8 cellular contexts compared by ENCODE assay signal in the genomic region with DNA sequence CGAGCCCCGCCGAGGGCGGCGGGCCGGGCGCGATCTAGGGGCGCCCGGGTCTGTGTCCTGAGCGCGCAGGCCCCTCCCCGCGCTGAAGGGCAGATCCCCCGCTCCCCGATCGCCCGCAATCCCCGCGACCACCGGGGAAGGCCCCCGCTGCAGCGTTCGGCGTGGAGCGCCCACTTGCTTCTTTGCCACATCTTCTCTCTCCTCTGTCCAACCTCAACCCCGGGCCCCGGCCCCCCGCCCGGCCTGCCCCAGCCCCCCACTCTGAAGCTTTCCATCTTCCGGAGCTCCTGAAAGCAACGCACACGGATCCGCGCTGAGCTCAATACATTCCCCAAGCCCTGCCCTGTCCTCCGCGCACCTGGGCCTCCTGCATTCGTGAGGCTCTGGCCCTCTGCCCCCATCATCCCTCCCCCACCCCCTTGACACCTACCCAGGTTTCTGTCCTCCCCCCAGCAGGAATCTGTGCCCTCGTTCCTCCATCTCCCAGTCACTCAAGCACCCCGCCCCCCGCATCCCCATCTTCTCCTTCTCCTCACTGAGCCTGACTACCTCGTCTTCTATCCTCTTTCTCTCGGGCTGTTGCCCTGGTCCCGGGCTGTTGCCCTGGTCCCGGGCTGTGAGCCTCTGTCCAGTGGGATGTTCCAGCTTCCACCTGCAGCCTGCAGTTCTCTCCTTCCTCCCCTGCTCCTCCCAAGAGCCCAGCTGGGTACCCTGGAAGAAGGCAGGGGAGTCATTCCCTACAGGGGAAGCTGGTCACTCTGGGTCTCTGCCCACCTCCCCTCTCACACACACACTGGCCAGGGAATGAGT. TPM values are rescaled to one million over a fixed set of nuclear protein-coding genes. Genes with fewer than 3 reads are reported as not detected.
DNase-seq lines count a peak whose midpoint lies in the region; ATAC-seq and TF ChIP-seq lines count a peak whose summit lies in the region.

No MANE protein-coding gene starts in this region.

- H3K4me1 ChIP-seq in A673 (ENCODE audit: insufficient read depth, low read length, poor library complexity, severe bottlenecking) (peaks cover 6% of the 10 kb centered on the region), mammary epithelial cell (ENCODE audit: insufficient read depth, low read length) (peaks cover 52% of the 10 kb centered on the region), muscle layer of duodenum (ENCODE audit: control insufficient read depth in 1 of 2, insufficient read depth in 2 of 2, low read length in 2 of 2) (peaks cover 0 to 46% of the 10 kb centered on the region in 2 donors)

- peaks cover 21% of the 10 kb centered on the region for H3K79me2 ChIP-seq in mammary epithelial cell (ENCODE audit: insufficient read depth, low read length)

- no peaks in the 10 kb centered on the region for H3K9me3 Mint-ChIP-seq in HFFc6

- H3K27ac ChIP-seq in A673 (ENCODE audit: low read depth, low read length, poor library complexity, severe bottlenecking) (no peak overlapping the region), mammary epithelial cell (ENCODE audit: insufficient read depth, low read depth, low read length) (peak overlapping the region; percentile 27), muscle layer of duodenum (ENCODE audit: low read length) (peak overlapping the region; percentile 80)

- H3K4me1 Mint-ChIP-seq in HFFc6 (ENCODE audit: low read depth): peaks cover 57% of the 10 kb centered on the region

- no peak for DNase-seq in A673 (ENCODE audit: low spot score)
- DNase-seq in HFFc6: no peak
- no peak for DNase-seq in mammary epithelial cell
- no peak for DNase-seq in central memory CD4-positive, alpha-beta T cell
- DNase-seq in HCEC 1CT: no peak

- peak overlapping the region; percentile 76 for H3K4me2 ChIP-seq in mammary epithelial cell (ENCODE audit: insufficient read depth, low read depth, low read length)

- TF ChIP-seq CTCF in A673 (conservative IDR thresholded peaks at IDR 0.05; ENCODE audit: low read depth, low read length) (no peak), HFFc6 (IDR thresholded peaks at IDR 0.05) (no peak), mammary epithelial cell (conservative IDR thresholded peaks at IDR 0.05 in 1 of 2, IDR thresholded peaks at IDR 0.05 in 1 of 2; ENCODE audit: extremely low read depth in 1 of 2, insufficient read depth in 1 of 2, low read depth in 1 of 2, low read length in 2 of 2) (no peak)

- H3K9me3 ChIP-seq in A673 (ENCODE audit: low read depth, low read length, poor library complexity, severe bottlenecking) (no peaks in the 10 kb centered on the region), mammary epithelial cell (replicated peaks; ENCODE audit: insufficient read depth, low read length) (no peaks in the 10 kb centered on the region), muscle layer of duodenum (ENCODE audit: control insufficient read depth in 1 of 2, low read length in 2 of 2) (no peaks in the 10 kb centered on the region)

- peak overlapping the region; percentile 60 for H3K4me3 ChIP-seq in A673 (ENCODE audit: low read depth, low read length, poor library complexity, severe bottlenecking)
- H3K4me3 ChIP-seq in mammary epithelial cell (replicated peaks in 1 of 3; ENCODE audit: insufficient read depth in 1 of 3, low read depth in 2 of 3, low read length in 3 of 3): peak overlapping the region; percentile 40 to 63 (median 60)
- peak overlapping the region; percentile 37 to 53 for H3K4me3 ChIP-seq in muscle layer of duodenum (ENCODE audit: low read depth in 1 of 2, low read length in 2 of 2)

- in situ Hi-C loops in mammary epithelial cell (cut with MboI; ENCODE audit: low sequenced_read_pairs in 2 of 2): no loop called here

- CTCF ChIA-PET in A673 (lab: Charles Lee): interaction anchor here (0.6 kb wide), 2 partner anchors 38 to 80 kb away, joined by 4 to 6 read pairs; no protein-coding TSS in a partner anchor
- CTCF ChIA-PET in mammary epithelial cell (lab: Charles Lee; ENCODE audit: low non-redundant PET): interaction anchor here (1.0 kb wide), 1 partner anchor 8 kb away, joined by 4 read pairs; no protein-coding TSS in a partner anchor

- WGBS in mammary epithelial cell (ENCODE audit: low coverage, missing lambda C conversion rate): 0% methylated on average over 3 of the region's 45 CpGs

- no peaks in the 10 kb centered on the region for H4K20me1 ChIP-seq in mammary epithelial cell (ENCODE audit: insufficient read depth, low read length)

- POLR2A ChIA-PET in A673 (lab: Charles Lee; ENCODE audit: low non-redundant PET): interaction anchor here (0.6 kb wide), 1 partner anchor 162 kb away, joined by 4 read pairs; no protein-coding TSS in a partner anchor

- intact Hi-C loops in A673 (cut with micrococcal nuclease; ENCODE audit: unreplicated experiment): no loop called here
- intact Hi-C loops in mammary epithelial cell (cut with micrococcal nuclease): loop anchor here (5.0 kb wide), 1 partner anchor 55 kb away; a partner anchor contains a TSS

- H3K27ac Mint-ChIP-seq in HFFc6: peak overlapping the region; percentile 83

- peak overlapping the region; percentile 39 for H3K9ac ChIP-seq in mammary epithelial cell (ENCODE audit: insufficient read depth, low read length)

- H2AFZ ChIP-seq in mammary epithelial cell (ENCODE audit: low read depth, low read length): peak overlapping the region; percentile 9

- dilution Hi-C loops in mammary epithelial cell (cut with HindIII; ENCODE audit: low sequenced_read_pairs): no loop called here

- H3K4me3 Mint-ChIP-seq in HFFc6: peak overlapping the region; percentile 93

- peaks cover 13% of the 10 kb centered on the region; the same call in 1 of the 2 replicates for H3K36me3 Mint-ChIP-seq in HFFc6 (ENCODE audit: low read depth)

- no peaks in the 10 kb centered on the region for H3K27me3 ChIP-seq in A673 (replicated peaks; ENCODE audit: insufficient read depth, low read depth, low read length, poor library complexity)
- H3K27me3 ChIP-seq in mammary epithelial cell (ENCODE audit: insufficient read depth, low read length): no peaks in the 10 kb centered on the region
- peaks cover 5% of the 10 kb centered on the region for H3K27me3 ChIP-seq in muscle layer of duodenum (ENCODE audit: low read depth, low read length)

- peaks cover 1% of the 10 kb centered on the region; the same call in 1 of the 2 replicates for H3K27me3 Mint-ChIP-seq in HFFc6 (ENCODE audit: insufficient read depth)

- BruUV-seq in A673 (replicated peaks; lab: Mats Ljungman, UMichigan) (no TSS peak), mammary epithelial cell (replicated peaks; lab: Mats Ljungman, UMichigan) (no TSS peak)

- ATAC-seq in GM19328 (IDR thresholded peaks at IDR 0.05; ENCODE audit: unreplicated experiment): no peak
- no peak for ATAC-seq in GM19467 (IDR thresholded peaks at IDR 0.05; ENCODE audit: unreplicated experiment)

- no peaks in the 10 kb centered on the region for H3K36me3 ChIP-seq in A673 (ENCODE audit: insufficient read depth, low read length, poor library complexity, severe bottlenecking)
- no peaks in the 10 kb centered on the region for H3K36me3 ChIP-seq in mammary epithelial cell (ENCODE audit: insufficient read depth, low read length)
- H3K36me3 ChIP-seq in muscle layer of duodenum (ENCODE audit: control insufficient read depth in 1 of 2, insufficient read depth in 2 of 2, low read length in 2 of 2): no peaks in the 10 kb centered on the region

RNA-seq across cellular contexts. Expression of a gene that starts 7.8 kb away (rescaled TPM):
- total RNA-seq in A673 (2021) (8.4 and 15.7 TPM in 2 replicates), mammary epithelial cell (10 to 100 TPM; 47.2 to 77.6 TPM)
- 10 to 100 TPM; 80.9 to 89.5 (median 84.7) TPM for total RNA-seq in HFFc6 (2021; fragmentation: NEBNext Ultra II Directional; extraction: Animal tissue kit (Norgen Biotek cat#: 25700))
- polyA plus RNA-seq in mammary epithelial cell: 33.4 TPM
- polyA minus RNA-seq in mammary epithelial cell: 34.6 TPM

RNA-seq across cellular contexts. Expression of a gene that starts 24.2 kb away (rescaled TPM):
- total RNA-seq in A673 (2021) (not detected in 2 replicates), mammary epithelial cell (under 1 TPM in 1 of 2 donors, not detected in 1; 0.33 TPM)
- under 1 TPM in 5 of 6 experiments, not detected in 1; 0.12 to 0.37 (median 0.19) TPM for total RNA-seq in HFFc6 (2021; fragmentation: NEBNext Ultra II Directional; extraction: Animal tissue kit (Norgen Biotek cat#: 25700))
- polyA plus RNA-seq in mammary epithelial cell: 0.07 TPM
- polyA minus RNA-seq in mammary epithelial cell: not detected

RNA-seq across cellular contexts. Expression of a gene that starts 54.7 kb away (rescaled TPM):
- total RNA-seq in A673 (2021) (69.2 and 83.0 TPM in 2 replicates), mammary epithelial cell (10 to 100 TPM; 49.5 to 58.5 TPM)
- 10 to 100 TPM; 46.9 to 59.4 (median 53.0) TPM for total RNA-seq in HFFc6 (2021; fragmentation: NEBNext Ultra II Directional; extraction: Animal tissue kit (Norgen Biotek cat#: 25700))
- 56.4 TPM for polyA plus RNA-seq in mammary epithelial cell
- polyA minus RNA-seq in mammary epithelial cell: 123 TPM

RNA-seq across cellular contexts. Expression of a gene that starts 56.3 kb away (rescaled TPM):
- total RNA-seq in A673 (2021) (32.1 and 45.8 TPM in 2 replicates), mammary epithelial cell (10 to 100 TPM; 37.8 to 50.1 TPM)
- total RNA-seq in HFFc6 (2021; fragmentation: NEBNext Ultra II Directional; extraction: Animal tissue kit (Norgen Biotek cat#: 25700)): 10 to 100 TPM; 68.9 to 85.3 (median 74.1) TPM
- polyA plus RNA-seq in mammary epithelial cell: 69.6 TPM
- 90.8 TPM for polyA minus RNA-seq in mammary epithelial cell
